Comparison of ENCODE assay signal across 12 cellular contexts in genomic region chr16:57373117-57373947, GRCh38. TPM values are rescaled to one million over a fixed set of nuclear protein-coding genes. Genes with fewer than 3 reads are reported as not detected.
A peak's percentile ranks its signal among the peaks of the same experiment; 100 is the strongest.
DNase-seq lines count a peak whose midpoint lies in the region; ATAC-seq and TF ChIP-seq lines count a peak whose summit lies in the region.
"Had no signal": no experiment of that assay in that cellular context is flagged by ENCODE, and none has a peak within 500 bp of the region (broad histone marks: within the 10 kb centered on the region; RNA-seq: fewer than 3 reads in every experiment).

No MANE protein-coding gene starts in this region.

- peak; percentile 14 for ATAC-seq in left lung
- ATAC-seq in HG03460 (IDR thresholded peaks at IDR 0.05; ENCODE audit: unreplicated experiment) = no peak
- no peak for ATAC-seq in HG02759 (IDR thresholded peaks at IDR 0.05; ENCODE audit: unreplicated experiment)
- ATAC-seq in activated naive CD4-positive, alpha-beta T cell treated with anti-CD3 and anti-CD28 coated beads, Interleukin-2, amount 50 U/mL, for 72 hours = no peak

- H3K4me1 ChIP-seq in left lung = peaks cover 4 to 7% of the 10 kb centered on the region in 2 donors

- H3K4me3 ChIP-seq in left lung (peak overlapping the region; percentile 25 to 41), skin epidermis (peak overlapping the region; percentile 21 to 52 (median 41))

- peaks cover 0 to 1% (median 0%) of the 10 kb centered on the region in 5 experiments for H3K9me3 Mint-ChIP-seq in brain
- H3K9me3 Mint-ChIP-seq in activated naive CD4-positive, alpha-beta T cell treated with anti-CD3 and anti-CD28 coated beads, Interleukin-2, amount 50 U/mL, for 72 hours = no peaks in the 10 kb centered on the region

- H3K27me3 Mint-ChIP-seq in brain = peaks cover 3% of the 10 kb centered on the region

- intact Hi-C loops in left lung (cut with DNase I) = no loop called here

- no peaks in the 10 kb centered on the region for H3K27me3 ChIP-seq in left lung

- H3K27ac ChIP-seq in left lung (peak overlapping the region; percentile 73 to 77), skin epidermis (peak overlapping the region in 18 of 21 experiments; percentile 20 to 88 (median 75))
- H3K27ac ChIP-seq: epithelial cell of prostate had no signal

- peaks cover 66% of the 10 kb centered on the region for H3K4me1 Mint-ChIP-seq in brain

- TF ChIP-seq CTCF in GM10248 (IDR thresholded peaks at IDR 0.05; ENCODE audit: control extremely low read depth, extremely low read depth, low read depth, missing control alignments) (no peak), brain (conservative IDR thresholded peaks at IDR 0.05) (no peak), left lung (IDR thresholded peaks at IDR 0.05) (no peak)

- POLR2A ChIA-PET in GM10248 (lab: Yijun Ruan, JAX) = interaction anchor here (1.0 kb wide), 3 partner anchors 13 to 28 kb away, joined by 3 to 6 read pairs (median 3); no protein-coding TSS in a partner anchor

- DNase-seq in GM10248 (ENCODE audit: extremely low spot score) (peak; percentile 19), left lung (no peak)
- no peak for DNase-seq in central memory CD4-positive, alpha-beta T cell
- DNase-seq in activated naive CD4-positive, alpha-beta T cell treated with anti-CD3 and anti-CD28 coated beads, Interleukin-2, amount 50 U/mL, for 72 hours (ENCODE audit: low spot score in 2 of 2) = no peak
- DNase-seq: activated gamma-delta T cell; midbrain; NK-92 treated with Interleukin-12 subunit alpha and Interleukin-12 subunit beta, amount 100 ng/mL, for 24 hours had no signal

- peak overlapping the region; percentile 53 to 95 (median 84) for H3K27ac Mint-ChIP-seq in brain
- H3K27ac Mint-ChIP-seq in activated naive CD4-positive, alpha-beta T cell treated with anti-CD3 and anti-CD28 coated beads, Interleukin-2, amount 50 U/mL, for 72 hours = no peak overlapping the region

- CTCF ChIA-PET in GM10248 (lab: Yijun Ruan, JAX) = interaction anchor here (0.9 to 10.2 kb wide), 4 partner anchors 10 to 72 kb away, joined by 3 to 87 read pairs (median 7); no protein-coding TSS in a partner anchor

- H3K36me3 ChIP-seq in left lung = no peaks in the 10 kb centered on the region

- peak overlapping the region; percentile 80 to 85 (median 83) for H3K4me3 Mint-ChIP-seq in brain

- no peaks in the 10 kb centered on the region for H3K9me3 ChIP-seq in left lung

- no peaks in the 10 kb centered on the region for H3K36me3 Mint-ChIP-seq in brain
- H3K36me3 Mint-ChIP-seq in activated naive CD4-positive, alpha-beta T cell treated with anti-CD3 and anti-CD28 coated beads, Interleukin-2, amount 50 U/mL, for 72 hours = no peaks in the 10 kb centered on the region

RNA-seq across cellular contexts. Expression of gene CX3CL1, which starts 1.0 kb away (rescaled TPM):
- polyA plus RNA-seq in brain (ENCODE audit: insufficient read depth, low read depth, low replicate concordance) = 23.2 TPM
- 10 to 100 TPM; 20.3 to 27.8 TPM for total RNA-seq in left lung
- total RNA-seq in activated naive CD4-positive, alpha-beta T cell treated with anti-CD3 and anti-CD28 coated beads, Interleukin-2, amount 50 U/mL, for 72 hours = under 1 TPM in 1 of 2 donors, not detected in 1; 0.07 TPM

RNA-seq across cellular contexts. Expression of gene CCL22, which starts 14.7 kb away (rescaled TPM):
- not detected for polyA plus RNA-seq in brain (ENCODE audit: insufficient read depth, low read depth, low replicate concordance)
- total RNA-seq in left lung = 1 to 10 TPM; 1.6 to 2.4 TPM
- 1 to 10 TPM; 2.3 to 2.6 TPM for total RNA-seq in activated naive CD4-positive, alpha-beta T cell treated with anti-CD3 and anti-CD28 coated beads, Interleukin-2, amount 50 U/mL, for 72 hours

RNA-seq across cellular contexts. Expression of gene CCL17, which starts 31.2 kb away (rescaled TPM):
- polyA plus RNA-seq in brain (ENCODE audit: insufficient read depth, low read depth, low replicate concordance) = not detected
- 1 to 10 TPM; 1.1 to 6.4 TPM for total RNA-seq in left lung
- total RNA-seq in activated naive CD4-positive, alpha-beta T cell treated with anti-CD3 and anti-CD28 coated beads, Interleukin-2, amount 50 U/mL, for 72 hours = not detected

Comparison
In these comparisons a context has a peak if more than half of its experiments do, and no peak if none do; other contexts are left out.
1. H3K27ac Mint-ChIP-seq: peak in brain (5 of 5); none in activated naive CD4-positive, alpha-beta T cell treated with anti-CD3 and anti-CD28 coated beads, Interleukin-2, amount 50 U/mL, for 72 hours (0 of 2).
2. RNA of gene CX3CL1, which starts 1.0 kb away (total RNA-seq): 20.3 to 27.8 TPM in left lung; 0.07 TPM in activated naive CD4-positive, alpha-beta T cell treated with anti-CD3 and anti-CD28 coated beads, Interleukin-2, amount 50 U/mL, for 72 hours; every median in the first group is over 10 times any median in the second.